29 cellular contexts compared by ENCODE assay signal in the genomic region with DNA sequence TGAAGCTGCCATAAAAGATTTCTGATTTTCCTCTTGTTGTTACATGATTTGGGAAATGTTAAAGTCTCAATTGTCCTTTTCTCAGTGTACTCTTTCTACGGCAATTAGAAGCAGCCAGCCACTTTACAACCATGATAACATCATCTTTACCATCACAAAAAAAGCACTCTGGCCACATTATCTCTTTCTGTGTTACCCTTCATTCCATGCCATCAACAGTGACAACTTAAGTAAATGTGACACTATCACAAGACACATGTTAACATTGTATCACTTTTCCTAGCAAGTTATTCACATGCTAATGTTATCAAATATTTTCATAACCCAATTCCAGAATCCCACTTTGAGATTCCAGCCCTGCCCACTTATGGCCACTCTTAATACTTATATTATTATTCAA.
"Had no signal": no experiment of that assay in that cellular context is flagged by ENCODE, and none has a peak within 500 bp of the region (broad histone marks: within the 10 kb centered on the region; RNA-seq: fewer than 3 reads in every experiment).

No MANE protein-coding gene starts in this region.

- H3K27me3 Mint-ChIP-seq: progenitor cell of endocrine pancreas; stimulated activated naive B cell treated with anti-CD40 and anti-IgM and Interleukin-4, amounts not matched to agents 10 μg/mL and 1 μg/mL and 100 μg/mL, for 72 hours had no signal

- H3K27ac Mint-ChIP-seq: naive thymus-derived CD4-positive, alpha-beta T cell; natural killer cell; nephron; progenitor cell of endocrine pancreas; stimulated activated effector memory CD8-positive, alpha-beta T cell treated with anti-CD3 and anti-CD28 coated beads, Interleukin-12 subunit alpha, Interleukin-12 subunit beta, amount 100 ng/mL, for 72 hours; stimulated activated naive B cell treated with anti-CD40 and anti-IgM and Interleukin-4, amounts not matched to agents 10 μg/mL and 1 μg/mL and 100 μg/mL, for 72 hours; stimulated activated naive CD8-positive, alpha-beta T cell treated with anti-CD3 and anti-CD28 coated beads, Interleukin-15, Interleukin-2, amounts not matched to agents 100 ng/mL and 50 ng/mL, for 24 hours had no signal

- H3K27me3 ChIP-seq: ovary, right lobe of liver, sigmoid colon, stomach, thyroid gland, tibial nerve, upper lobe of left lung, vagina had no signal

- ATAC-seq: naive thymus-derived CD4-positive, alpha-beta T cell; natural killer cell; psoas muscle; right cardiac atrium; right lobe of liver; stimulated activated naive B cell treated with anti-CD40 and anti-IgM and Interleukin-4, amounts not matched to agents 10 μg/mL and 1 μg/mL and 100 μg/mL, for 72 hours had no signal

- H3K79me2 ChIP-seq: parathyroid adenoma had no signal

- H2AFZ ChIP-seq: parathyroid adenoma had no signal

- H3K9me3 ChIP-seq: ovary, psoas muscle, right lobe of liver, sigmoid colon, stomach, thoracic aorta, thyroid gland, tibial nerve, upper lobe of left lung, vagina had no signal

- H3K36me3 Mint-ChIP-seq: naive thymus-derived CD4-positive, alpha-beta T cell; natural killer cell; stimulated activated effector memory CD8-positive, alpha-beta T cell treated with anti-CD3 and anti-CD28 coated beads, Interleukin-12 subunit alpha, Interleukin-12 subunit beta, amount 100 ng/mL, for 72 hours; stimulated activated naive B cell treated with anti-CD40 and anti-IgM and Interleukin-4, amounts not matched to agents 10 μg/mL and 1 μg/mL and 100 μg/mL, for 72 hours had no signal

- H3K9ac ChIP-seq: parathyroid adenoma had no signal

- H3K4me3 ChIP-seq: ovary, psoas muscle, right lobe of liver, sigmoid colon, stomach, thoracic aorta, thyroid gland, tibial nerve, upper lobe of left lung, vagina had no signal

- H3K36me3 ChIP-seq: ovary, right lobe of liver, sigmoid colon, stomach, thoracic aorta, thyroid gland, tibial nerve, upper lobe of left lung, vagina had no signal

- H3K4me1 ChIP-seq: parathyroid adenoma, psoas muscle, right lobe of liver, sigmoid colon, stomach, thyroid gland, tibial nerve, upper lobe of left lung, vagina had no signal

- H3K9me3 Mint-ChIP-seq: nephron; neural crest cell; stimulated activated effector memory CD8-positive, alpha-beta T cell treated with anti-CD3 and anti-CD28 coated beads, Interleukin-12 subunit alpha, Interleukin-12 subunit beta, amount 100 ng/mL, for 72 hours; stimulated activated naive B cell treated with anti-CD40 and anti-IgM and Interleukin-4, amounts not matched to agents 10 μg/mL and 1 μg/mL and 100 μg/mL, for 72 hours; stimulated activated naive CD8-positive, alpha-beta T cell treated with anti-CD3 and anti-CD28 coated beads, Interleukin-15, Interleukin-2, amounts not matched to agents 100 ng/mL and 50 ng/mL, for 24 hours had no signal

- H3K4me1 Mint-ChIP-seq: naive thymus-derived CD4-positive, alpha-beta T cell; natural killer cell; nephron; neural crest cell; stimulated activated effector memory CD8-positive, alpha-beta T cell treated with anti-CD3 and anti-CD28 coated beads, Interleukin-12 subunit alpha, Interleukin-12 subunit beta, amount 100 ng/mL, for 72 hours; stimulated activated naive B cell treated with anti-CD40 and anti-IgM and Interleukin-4, amounts not matched to agents 10 μg/mL and 1 μg/mL and 100 μg/mL, for 72 hours had no signal

- H3K4me3 Mint-ChIP-seq: naive thymus-derived CD4-positive, alpha-beta T cell; natural killer cell; nephron; neural crest cell; stimulated activated effector memory CD8-positive, alpha-beta T cell treated with anti-CD3 and anti-CD28 coated beads, Interleukin-12 subunit alpha, Interleukin-12 subunit beta, amount 100 ng/mL, for 72 hours; stimulated activated naive B cell treated with anti-CD40 and anti-IgM and Interleukin-4, amounts not matched to agents 10 μg/mL and 1 μg/mL and 100 μg/mL, for 72 hours; stimulated activated naive CD8-positive, alpha-beta T cell treated with anti-CD3 and anti-CD28 coated beads, Interleukin-15, Interleukin-2, amounts not matched to agents 100 ng/mL and 50 ng/mL, for 24 hours had no signal

- H3K27ac ChIP-seq: ovary, parathyroid adenoma, psoas muscle, right lobe of liver, sigmoid colon, stomach, thoracic aorta, thyroid gland, tibial nerve, upper lobe of left lung, vagina had no signal

- DNase-seq: naive thymus-derived CD4-positive, alpha-beta T cell; natural killer cell; occipital lobe; ovary; posterior cingulate gyrus; psoas muscle; right cardiac atrium; right lobe of liver; sigmoid colon; small intestine; stimulated activated CD4-positive, alpha-beta T cell treated with anti-CD3 and anti-CD28 coated beads, Interleukin-15, amount 100 ng/mL, for 24 hours; stimulated activated CD4-positive, alpha-beta T cell treated with anti-CD3 and anti-CD28 coated beads, Interleukin-2, amount 100 ng/mL, for 24 hours; stimulated activated CD4-positive, alpha-beta T cell treated with anti-CD3 and anti-CD28 coated beads, Interleukin-2, amount 100 ng/mL, for 48 hours; stimulated activated CD4-positive, alpha-beta T cell treated with anti-CD3 and anti-CD28 coated beads, Interleukin-4, amount 100 ng/mL, for 24 hours; stimulated activated naive B cell treated with anti-CD40 and anti-IgM and Interleukin-4, amounts not matched to agents 10 μg/mL and 1 μg/mL and 100 μg/mL, for 72 hours; stimulated activated naive CD4-positive, alpha-beta T cell treated with Interleukin-2 at 50 U/mL for 16 hours; stomach; thyroid gland; trophoblast cell; upper lobe of left lung had no signal
